In the genomic region with DNA sequence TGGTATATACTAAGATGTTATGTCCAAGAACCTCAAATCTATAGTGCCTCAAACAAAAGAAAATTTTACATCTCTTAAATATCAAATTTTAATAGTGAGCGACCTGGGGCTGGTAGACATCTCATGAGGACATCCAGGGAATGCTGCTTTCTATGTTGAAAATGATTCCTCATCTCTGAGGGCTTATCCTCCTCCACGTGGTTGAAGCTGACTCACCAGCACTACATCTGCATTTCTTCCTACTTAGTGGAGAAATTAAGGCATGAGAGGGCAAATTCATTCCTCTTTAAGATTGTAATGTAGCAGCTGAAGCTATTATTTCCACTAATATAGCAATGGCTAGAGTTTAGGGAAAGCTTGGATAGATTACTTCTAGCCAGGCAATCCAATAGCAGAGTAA, we compare ENCODE assay signal across 27 cellular contexts.
"Had no signal": no experiment of that assay in that cellular context is flagged by ENCODE, and none has a peak within 500 bp of the region (broad histone marks: within the 10 kb centered on the region; RNA-seq: fewer than 3 reads in every experiment).

No MANE protein-coding gene starts in this region.

- H3K27ac ChIP-seq: breast epithelium, dorsolateral prefrontal cortex, esophagus muscularis mucosa, gastrocnemius medialis, left lung, neutrophil, ovary, prostate gland, right lobe of liver, skin epidermis, transverse colon had no signal

- H3K4me3 ChIP-seq: breast epithelium, dorsolateral prefrontal cortex, esophagus muscularis mucosa, gastrocnemius medialis, left lung, lung, ovary, prostate gland, right lobe of liver, skin epidermis, transverse colon had no signal

- H3K4me1 ChIP-seq: breast epithelium, esophagus muscularis mucosa, gastrocnemius medialis, left lung, prostate gland, right lobe of liver, transverse colon had no signal

- ATAC-seq: effector memory CD8-positive, alpha-beta T cell; gastrocnemius medialis; left lung; natural killer cell; right lobe of liver; stimulated activated memory B cell treated with anti-CD40 and anti-IgM and Interleukin-4, amounts not matched to agents 10 μg/mL and 1 μg/mL and 100 μg/mL, for 72 hours had no signal

- H3K27me3 ChIP-seq: breast epithelium, dorsolateral prefrontal cortex, esophagus muscularis mucosa, gastrocnemius medialis, left lung, neutrophil, ovary, right lobe of liver, transverse colon had no signal

- H3K36me3 ChIP-seq: breast epithelium, esophagus muscularis mucosa, gastrocnemius medialis, left lung, neutrophil, ovary, prostate gland, right lobe of liver, transverse colon had no signal

- DNase-seq: activated CD4-positive, alpha-beta T cell treated with anti-CD3 and anti-CD28 coated beads for 4 hours; activated CD4-positive, alpha-beta T cell treated with anti-CD3 and anti-CD28 coated beads, Interleukin-2, amount 50 U/mL, for 48 hours; activated CD4-positive, CD25-positive, alpha-beta regulatory T cell; activated naive CD4-positive, alpha-beta T cell treated with anti-CD3 and anti-CD28 coated beads for 36 hours; activated naive CD8-positive, alpha-beta T cell treated with anti-CD3 and anti-CD28 coated beads, Interleukin-2, amount 10 ng/mL, durations not matched to agents 7 days and 5 days; activated T-cell treated with anti-CD3 and anti-CD28 coated beads, Interleukin-2, amount 50 U/mL, for 48 hours; anterior cingulate cortex; dorsolateral prefrontal cortex; effector memory CD8-positive, alpha-beta T cell; gastrocnemius medialis; hippocampal formation; kidney glomerular epithelial cell; left lung; midbrain; natural killer cell; ovary; right lobe of liver; stimulated activated CD4-positive, alpha-beta T cell treated with anti-CD3 and anti-CD28 coated beads, Interleukin-2, amount 100 ng/mL, for 24 hours; T-helper 1 cell; transverse colon had no signal

- H3K9me3 ChIP-seq: breast epithelium, esophagus muscularis mucosa, gastrocnemius medialis, left lung, neutrophil, ovary, prostate gland, right lobe of liver, transverse colon had no signal
